In genomic region chr18:39564716-39565115, GRCh38 we compare ENCODE assay signal across 17 cellular contexts.
"Had no signal": no experiment of that assay in that cellular context is flagged by ENCODE, and none has a peak within 500 bp of the region (broad histone marks: within the 10 kb centered on the region; RNA-seq: fewer than 3 reads in every experiment).

No MANE protein-coding gene starts in this region.

- H3K9me3 ChIP-seq: esophagus muscularis mucosa, tibial artery had no signal

- H3K27me3 ChIP-seq: esophagus muscularis mucosa, tibial artery had no signal

- DNase-seq: activated B cell treated with CpG ODN at 0.5 μM for 24 hours; activated CD4-positive, alpha-beta memory T cell treated with anti-CD3 and anti-CD28 coated beads for 36 hours; activated CD4-positive, alpha-beta T cell treated with anti-CD3 and anti-CD28 coated beads for 4 hours; activated gamma-delta T cell treated with Interleukin-2 at 50 U/mL for 16 hours; activated T-cell treated with anti-CD3 and anti-CD28 coated beads for 4 hours; amniotic stem cell; effector CD4-positive, alpha-beta T cell; immature natural killer cell; kidney glomerular epithelial cell; left ventricle myocardium inferior; mammary epithelial cell; stimulated activated CD4-positive, alpha-beta T cell treated with anti-CD3 and anti-CD28 coated beads, Interleukin-12 subunit alpha, Interleukin-12 subunit beta, amount 100 ng/mL, for 4 hours; stimulated activated CD4-positive, alpha-beta T cell treated with anti-CD3 and anti-CD28 coated beads, Interleukin-2, amount 100 ng/mL, for 24 hours; stimulated activated naive CD8-positive, alpha-beta T cell treated with anti-CD3 and anti-CD28 coated beads, Interleukin-15, Interleukin-2, amounts not matched to agents 100 U/mL and 50 U/mL, for 24 hours; substantia nigra; tibial artery had no signal

- H3K36me3 ChIP-seq: esophagus muscularis mucosa, left ventricle myocardium inferior, tibial artery had no signal

- H3K4me1 ChIP-seq: esophagus muscularis mucosa, tibial artery had no signal

- H3K27ac ChIP-seq: esophagus muscularis mucosa, left ventricle myocardium inferior, tibial artery had no signal

- H3K4me3 ChIP-seq: esophagus muscularis mucosa, left ventricle myocardium inferior, tibial artery had no signal
